In the genomic region with DNA sequence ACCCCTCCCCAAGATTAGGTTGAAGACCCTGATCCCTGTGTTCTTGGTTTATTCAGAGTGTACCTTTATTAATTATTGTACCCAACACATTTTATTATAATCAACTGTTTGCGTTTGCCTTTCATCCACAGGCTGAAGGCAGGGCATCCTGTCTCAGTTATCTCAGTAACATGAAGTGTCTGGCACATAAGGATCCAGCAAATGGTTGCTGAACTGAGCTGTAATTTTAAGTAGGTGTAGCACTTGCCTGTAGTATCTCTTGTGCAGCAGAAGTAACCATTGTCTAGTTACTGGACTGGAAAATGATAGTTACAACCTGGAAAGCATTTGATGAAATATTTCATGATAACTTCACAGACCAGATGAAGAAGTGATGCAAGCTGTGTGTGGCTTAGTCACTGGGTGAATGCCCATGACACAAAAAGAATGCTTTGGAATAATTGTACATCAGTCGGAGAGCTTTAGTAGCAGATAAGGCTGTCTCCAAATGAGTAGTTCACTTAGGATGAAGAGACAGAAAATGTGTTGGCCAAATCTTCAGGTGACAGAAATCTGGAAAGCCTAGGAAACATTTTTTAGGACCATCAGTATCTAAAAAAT, we compare ENCODE assay signal across 21 cellular contexts. TPM values are rescaled to one million over a fixed set of nuclear protein-coding genes. Genes with fewer than 3 reads are reported as not detected.
DNase-seq lines count a peak whose midpoint lies in the region; ATAC-seq, FAIRE-seq and TF ChIP-seq lines count a peak whose summit lies in the region.
"Had no signal": no experiment of that assay in that cellular context is flagged by ENCODE, and none has a peak within 500 bp of the region (broad histone marks: within the 10 kb centered on the region; RNA-seq: fewer than 3 reads in every experiment).

No MANE protein-coding gene starts in this region.

- no peaks in the 10 kb centered on the region for H4K20me1 ChIP-seq in HepG2 (ENCODE audit: insufficient read depth, low read length)
- no peaks in the 10 kb centered on the region for H4K20me1 ChIP-seq in hepatocyte (ENCODE audit: insufficient read depth, poor library complexity, severe bottlenecking)

- TF ChIP-seq RAD21 in HepG2 (CRISPR knock-in tag; IDR thresholded peaks at IDR 0.05), result no peak

- no peak for FAIRE-seq in HepG2 (lab: Jason Lieb, UNC)
- FAIRE-seq: HTR-8/SVneo had no signal

- intact Hi-C loops in HepG2 (cut with micrococcal nuclease; ENCODE audit: unreplicated experiment), result no loop called here
- intact Hi-C loops in right lobe of liver (cut with DNase I), result no loop called here

- H3K4me1 ChIP-seq in HepG2 (ENCODE audit: insufficient read depth, low read length) (no peaks in the 10 kb centered on the region), right lobe of liver (no peaks in the 10 kb centered on the region), hepatocyte (ENCODE audit: insufficient read depth) (no peaks in the 10 kb centered on the region)

- TF ChIP-seq CTCF in HepG2 (CRISPR knock-in tag; IDR thresholded peaks at IDR 0.05) (no peak), right lobe of liver (IDR thresholded peaks at IDR 0.05) (no peak), fibroblast of the aortic adventitia (IDR thresholded peaks at IDR 0.05; ENCODE audit: insufficient read depth, low read length) (no peak), nephron progenitor cell (IDR thresholded peaks at IDR 0.05) (no peak), hepatocyte (IDR thresholded peaks at IDR 0.05; ENCODE audit: poor library complexity) (no peak)

- TF ChIP-seq POLR2A in HepG2 (IDR thresholded peaks at IDR 0.05; ENCODE audit: insufficient read depth in 1 of 2, low read depth in 2 of 2, low read length in 2 of 2) (no peak), right lobe of liver (IDR thresholded peaks at IDR 0.05) (no peak)

- no peak for DNase-seq in HepG2 (ENCODE audit: low spot score)
- no peak for DNase-seq in right lobe of liver
- peak; percentile 62 for DNase-seq in fibroblast of the aortic adventitia (ENCODE audit: low read depth)
- no peak for DNase-seq in NCI-H2171 (lab: John Stamatoyannopoulos, UW)
- DNase-seq in NCI-H345 (lab: John Stamatoyannopoulos, UW), result no peak
- no peak for DNase-seq in nephron progenitor cell
- no peak for DNase-seq in hepatocyte (ENCODE audit: low spot score)
- DNase-seq: activated CD8-positive, alpha-beta memory T cell treated with anti-CD3 and anti-CD28 coated beads, Interleukin-2, amount 50 U/mL, for 48 hours; activated naive CD4-positive, alpha-beta T cell treated with anti-CD3 and anti-CD28 coated beads for 36 hours; GOT3; Kasumi-1; midbrain; NCI-H1048; NCI-H2081; NCI-H510A treated with DMSO at 0.1 percent for 48 hours; psoas muscle; stimulated activated CD4-positive, alpha-beta T cell treated with anti-CD3 and anti-CD28 coated beads, Interleukin-4, amount 100 ng/mL, for 4 hours had no signal

- H3K27me3 ChIP-seq in HepG2 (ENCODE audit: control insufficient read depth in 1 of 2, insufficient read depth in 2 of 2, low read length in 2 of 2), result no peaks in the 10 kb centered on the region
- H3K27me3 ChIP-seq in right lobe of liver, result no peaks in the 10 kb centered on the region
- H3K27me3 ChIP-seq in hepatocyte, result no peaks in the 10 kb centered on the region

- CTCF ChIA-PET in HepG2 (lab: Yijun Ruan, JAX; ENCODE audit: low intra/inter-chr PET ratio, low total read pairs), result no interaction called here

- H3K9me3 ChIP-seq in HepG2 (ENCODE audit: low read length), result no peaks in the 10 kb centered on the region
- H3K9me3 ChIP-seq in right lobe of liver, result no peaks in the 10 kb centered on the region
- H3K9me3 ChIP-seq in hepatocyte (ENCODE audit: low read depth), result no peaks in the 10 kb centered on the region
- H3K9me3 ChIP-seq: psoas muscle had no signal

- POLR2A ChIA-PET in HepG2 (lab: Yijun Ruan, JAX), result no interaction called here

- TF ChIP-seq EP300 in HepG2 (IDR thresholded peaks at IDR 0.05; ENCODE audit: low read depth in 2 of 2, low read length in 2 of 2) (no peak), HepG2 (CRISPR knock-in tag; IDR thresholded peaks at IDR 0.05; ENCODE audit: borderline replicate concordance) (no peak)

- H3K9me3 Mint-ChIP-seq in activated T-helper 17 cell treated with anti-CD3 and anti-CD28 coated beads, Interleukin-2, amount 50 U/mL, for 72 hours, result no peaks in the 10 kb centered on the region
- H3K9me3 Mint-ChIP-seq in nephron progenitor cell, result peaks cover 4% of the 10 kb centered on the region
- H3K9me3 Mint-ChIP-seq: activated naive CD4-positive, alpha-beta T cell treated with anti-CD3 and anti-CD28 coated beads for 36 hours had no signal

- no peaks in the 10 kb centered on the region for H3K9me2 ChIP-seq in hepatocyte (replicated peaks; ENCODE audit: insufficient read depth)

- H3K4me2 ChIP-seq in HepG2 (ENCODE audit: low read depth, low read length) (no peak overlapping the region), hepatocyte (no peak overlapping the region)

- H3K79me2 ChIP-seq in HepG2 (ENCODE audit: insufficient read depth, low read length) (no peaks in the 10 kb centered on the region), hepatocyte (no peaks in the 10 kb centered on the region)

- H2AFZ ChIP-seq in HepG2 (ENCODE audit: low read length), result no peak overlapping the region
- H2AFZ ChIP-seq in hepatocyte, result no peak overlapping the region

- H3K36me3 ChIP-seq in HepG2 (replicated peaks in 1 of 2; ENCODE audit: control insufficient read depth in 1 of 2, insufficient read depth in 2 of 2, low read length in 2 of 2) (peaks cover 22 to 72% of the 10 kb centered on the region in 2 experiments), right lobe of liver (peaks cover 0 to 79% (median 13%) of the 10 kb centered on the region in 4 donors), hepatocyte (replicated peaks; ENCODE audit: insufficient read depth, low read depth) (no peaks in the 10 kb centered on the region)

- H3K4me3 Mint-ChIP-seq in activated T-helper 17 cell treated with anti-CD3 and anti-CD28 coated beads, Interleukin-2, amount 50 U/mL, for 72 hours, result no peak overlapping the region
- no peak overlapping the region for H3K4me3 Mint-ChIP-seq in nephron progenitor cell
- H3K4me3 Mint-ChIP-seq: activated naive CD4-positive, alpha-beta T cell treated with anti-CD3 and anti-CD28 coated beads for 36 hours; brain had no signal

- H3K27ac ChIP-seq in HepG2 (ENCODE audit: extremely low read length, insufficient read depth, low read length) (no peak overlapping the region), right lobe of liver (no peak overlapping the region), hepatocyte (no peak overlapping the region)

- H3K4me3 ChIP-seq in HepG2 (replicated peaks in 1 of 3; ENCODE audit: insufficient read depth in 1 of 3, low read depth in 2 of 3, low read length in 3 of 3) (no peak overlapping the region), right lobe of liver (no peak overlapping the region), fibroblast of the aortic adventitia (ENCODE audit: low read depth, low read length) (no peak overlapping the region), hepatocyte (no peak overlapping the region)
- H3K4me3 ChIP-seq: psoas muscle had no signal

- BruUV-seq in HepG2 (replicated peaks; lab: Mats Ljungman, UMichigan), result no TSS peak

- ATAC-seq in HepG2 (peak; percentile 23; the same call in 1 of the 3 replicates), right lobe of liver (no peak)
- ATAC-seq in activated T-helper 17 cell treated with anti-CD3 and anti-CD28 coated beads, Interleukin-2, amount 50 U/mL, for 72 hours (replicated peaks), result peak; percentile 29
- ATAC-seq: psoas muscle had no signal

- H3K27me3 Mint-ChIP-seq in activated T-helper 17 cell treated with anti-CD3 and anti-CD28 coated beads, Interleukin-2, amount 50 U/mL, for 72 hours, result no peaks in the 10 kb centered on the region
- no peaks in the 10 kb centered on the region for H3K27me3 Mint-ChIP-seq in nephron progenitor cell (ENCODE audit: low read depth, poor library complexity)
- H3K27me3 Mint-ChIP-seq: brain had no signal

- H3K36me3 Mint-ChIP-seq in activated T-helper 17 cell treated with anti-CD3 and anti-CD28 coated beads, Interleukin-2, amount 50 U/mL, for 72 hours (ENCODE audit: low read depth), result peaks cover 97% of the 10 kb centered on the region
- H3K36me3 Mint-ChIP-seq in nephron progenitor cell (ENCODE audit: low read depth), result peaks cover 74% of the 10 kb centered on the region

- H3K27ac Mint-ChIP-seq in activated T-helper 17 cell treated with anti-CD3 and anti-CD28 coated beads, Interleukin-2, amount 50 U/mL, for 72 hours, result peak overlapping the region; percentile 71
- H3K27ac Mint-ChIP-seq in nephron progenitor cell, result no peak overlapping the region
- H3K27ac Mint-ChIP-seq: activated naive CD4-positive, alpha-beta T cell treated with anti-CD3 and anti-CD28 coated beads for 36 hours had no signal

- peaks cover 13% of the 10 kb centered on the region for H3K4me1 Mint-ChIP-seq in activated T-helper 17 cell treated with anti-CD3 and anti-CD28 coated beads, Interleukin-2, amount 50 U/mL, for 72 hours
- H3K4me1 Mint-ChIP-seq in nephron progenitor cell, result no peaks in the 10 kb centered on the region
- H3K4me1 Mint-ChIP-seq: brain had no signal

- no peak overlapping the region for H3K9ac ChIP-seq in HepG2 (ENCODE audit: insufficient read depth, low read depth, low read length)

- WGBS in HepG2 (ENCODE audit: low lambda C conversion rate), result 92% methylated on average over 2 of the region's 2 CpGs
- 81% methylated on average over 2 of the region's 2 CpGs for WGBS in right lobe of liver (ENCODE audit: insufficient coverage, low coverage, low lambda C conversion rate, missing lambda C conversion rate)
- 87% methylated on average over 2 of the region's 2 CpGs for WGBS in hepatocyte (ENCODE audit: low lambda C conversion rate, missing lambda C conversion rate)

- in situ Hi-C loops in HepG2 (cut with HindIII; ENCODE audit: extremely low pct_ligation_motif_present, low pct_unique_long_range_greater_than_20kb), result no loop called here

RNA-seq across cellular contexts. Expression of gene ESRP2, which starts 56.6 kb away (rescaled TPM):
- 17.1 and 21.1 TPM in 2 replicates for total RNA-seq in HepG2 (2016; rRNA removed; fragmentation: Illumina TruSeq; extraction: Trizol)
- total RNA-seq in HepG2 (2016; cell fraction: cytosol; rRNA removed; fragmentation: Illumina TruSeq; extraction: Trizol; ENCODE audit: low read depth), result 6.8 and 7.6 TPM in 2 replicates
- total RNA-seq in HepG2 (2016; cell fraction: insoluble cytoplasmic fraction; rRNA removed; fragmentation: Illumina TruSeq; extraction: Trizol), result 14.0 and 20.2 TPM in 2 replicates
- 8.4 and 9.8 TPM in 2 replicates for total RNA-seq in HepG2 (2016; cell fraction: membrane; rRNA removed; fragmentation: Illumina TruSeq; extraction: Trizol)
- 30.8 and 33.0 TPM in 2 replicates for total RNA-seq in HepG2 (2016; cell fraction: nucleus; rRNA removed; fragmentation: Illumina TruSeq; extraction: Trizol)
- 32.4 and 36.3 TPM in 2 replicates for polyA plus RNA-seq in HepG2 (2011; rRNA removed)
- polyA plus RNA-seq in HepG2 (2011; cell fraction: cytosol; rRNA removed), result 15.3 and 21.4 TPM in 2 replicates
- polyA plus RNA-seq in HepG2 (2011; cell fraction: nucleus; rRNA removed), result 149 and 178 TPM in 2 replicates
- 22.9 and 25.0 TPM in 2 replicates for polyA plus RNA-seq in HepG2 (2012)
- 1.9 and 2.0 TPM in 2 replicates for polyA plus RNA-seq in HepG2 (2016; cell fraction: cytosol; fragmentation: Illumina TruSeq; extraction: Trizol; ENCODE audit: low read depth)
- polyA plus RNA-seq in HepG2 (2016; cell fraction: insoluble cytoplasmic fraction; fragmentation: Illumina TruSeq; extraction: Trizol; ENCODE audit: low read depth), result 20.9 and 25.3 TPM in 2 replicates
- polyA plus RNA-seq in HepG2 (2016; cell fraction: membrane; fragmentation: Illumina TruSeq; extraction: Trizol; ENCODE audit: low read depth), result 6.3 and 6.7 TPM in 2 replicates
- 75.9 and 77.2 TPM in 2 replicates for polyA plus RNA-seq in HepG2 (2016; cell fraction: nucleus; fragmentation: Illumina TruSeq; extraction: Trizol; ENCODE audit: insufficient read depth, low read depth)
- 91.8 and 102 TPM in 2 replicates for polyA minus RNA-seq in HepG2 (2011; rRNA and poly(A)+ RNA removed; ENCODE audit: low replicate concordance)
- polyA minus RNA-seq in HepG2 (2011; cell fraction: cytosol; rRNA and poly(A)+ RNA removed), result 22.4 and 22.8 TPM in 2 replicates
- 79.8 and 79.9 TPM in 2 replicates for polyA minus RNA-seq in HepG2 (2011; cell fraction: nucleus; rRNA and poly(A)+ RNA removed)
- 100 to 1,000 TPM in 1 of 6 experiments, 10 to 100 TPM in 5; 44.8 to 102 (median 57.9) TPM for total RNA-seq in right lobe of liver
- under 1 TPM; 0.13 to 0.15 TPM for total RNA-seq in activated T-helper 17 cell treated with anti-CD3 and anti-CD28 coated beads, Interleukin-2, amount 50 U/mL, for 72 hours
- total RNA-seq in fibroblast of the aortic adventitia (ENCODE audit: low replicate concordance), result 0.18 TPM in 1 of 2 replicates, not detected in the other
- 39.5 and 45.6 TPM in 2 replicates for total RNA-seq in hepatocyte
- 45.6 and 52.4 TPM in 2 replicates for polyA plus RNA-seq in hepatocyte
- total RNA-seq: psoas muscle, temporal lobe had no signal

Comparison
In these comparisons a context has a peak if more than half of its experiments do, and no peak if none do; other contexts are left out.
1. ATAC-seq: peak in HepG2 (single experiment) and activated T-helper 17 cell treated with anti-CD3 and anti-CD28 coated beads, Interleukin-2, amount 50 U/mL, for 72 hours (single experiment); none in right lobe of liver (0 of 4).